8 cellular contexts compared by ENCODE assay signal in genomic region chr11:12724301-12725046, GRCh38. TPM values are rescaled to one million over a fixed set of nuclear protein-coding genes. Genes with fewer than 3 reads are reported as not detected.
A peak's percentile ranks its signal among the peaks of the same experiment; 100 is the strongest.
DNase-seq lines count a peak whose midpoint lies in the region; ATAC-seq and TF ChIP-seq lines count a peak whose summit lies in the region.

No MANE protein-coding gene starts in this region.

- H4K20me1 ChIP-seq in mammary epithelial cell (ENCODE audit: insufficient read depth, low read length) = peaks cover 4% of the 10 kb centered on the region

- BruUV-seq in mammary epithelial cell (replicated peaks; lab: Mats Ljungman, UMichigan) = no TSS peak

- no peaks in the 10 kb centered on the region for H3K36me3 Mint-ChIP-seq in activated T-cell treated with anti-CD3 and anti-CD28 coated beads, Interleukin-2, amount 50 U/mL, for 24 hours (ENCODE audit: low read depth)
- H3K36me3 Mint-ChIP-seq in naive thymus-derived CD8-positive, alpha-beta T cell = peaks cover 0 to 2% (median 0%) of the 10 kb centered on the region in 3 donors

- dilution Hi-C loops in mammary epithelial cell (cut with HindIII; ENCODE audit: low sequenced_read_pairs) = loop anchor here (5.0 kb wide), 2 partner anchors 58 to 88 kb away; no protein-coding TSS in a partner anchor

- POLR2A ChIA-PET in naive thymus-derived CD8-positive, alpha-beta T cell (lab: Charles Lee) = no interaction called here

- no peaks in the 10 kb centered on the region for H3K27me3 ChIP-seq in mammary epithelial cell (ENCODE audit: insufficient read depth, low read length)

- H3K4me3 ChIP-seq in GM12865 (ENCODE audit: low read depth, low read length) (no peak overlapping the region), mammary epithelial cell (replicated peaks in 1 of 3; ENCODE audit: insufficient read depth in 1 of 3, low read depth in 2 of 3, low read length in 3 of 3) (peak overlapping the region in 2 of 3 experiments; percentile 4 to 15), urinary bladder (ENCODE audit: low read depth, low read length) (no peak overlapping the region)

- CTCF ChIA-PET in mammary epithelial cell (lab: Charles Lee; ENCODE audit: low non-redundant PET) = interaction anchor here (0.5 to 0.7 kb wide), 3 partner anchors 261 to 610 kb away, joined by 3 to 7 read pairs (median 3); no protein-coding TSS in a partner anchor

- peak overlapping the region; percentile 90 for H3K27ac ChIP-seq in mammary epithelial cell (ENCODE audit: insufficient read depth, low read depth, low read length)
- H3K27ac ChIP-seq in urinary bladder (ENCODE audit: low read depth) = peak overlapping the region; percentile 63

- no peak for ATAC-seq in GM18873 (IDR thresholded peaks at IDR 0.05; ENCODE audit: low FRiP score, unreplicated experiment)
- ATAC-seq in naive thymus-derived CD8-positive, alpha-beta T cell = no peak

- no peaks in the 10 kb centered on the region for H3K4me1 Mint-ChIP-seq in activated T-cell treated with anti-CD3 and anti-CD28 coated beads, Interleukin-2, amount 50 U/mL, for 24 hours (ENCODE audit: low read depth)
- peaks cover 3 to 18% (median 8%) of the 10 kb centered on the region in 4 donors for H3K4me1 Mint-ChIP-seq in naive thymus-derived CD8-positive, alpha-beta T cell

- peaks cover 52% of the 10 kb centered on the region for H3K4me1 ChIP-seq in mammary epithelial cell (ENCODE audit: insufficient read depth, low read length)
- H3K4me1 ChIP-seq in urinary bladder (ENCODE audit: insufficient read depth) = no peaks in the 10 kb centered on the region

- no peaks in the 10 kb centered on the region for H3K9me3 ChIP-seq in mammary epithelial cell (replicated peaks; ENCODE audit: insufficient read depth, low read length)

- in situ Hi-C loops in mammary epithelial cell (cut with MboI; ENCODE audit: low sequenced_read_pairs in 2 of 2) = no loop called here

- WGBS in mammary epithelial cell (ENCODE audit: low coverage, missing lambda C conversion rate) = 3% methylated on average over 12 of the region's 14 CpGs
- 33% methylated on average over 14 of the region's 14 CpGs for WGBS in urinary bladder

- TF ChIP-seq CTCF in GM12865 (IDR thresholded peaks at IDR 0.05; ENCODE audit: insufficient read depth, low read depth, low read length, missing control alignments) = no peak
- TF ChIP-seq CTCF in mammary epithelial cell (conservative IDR thresholded peaks at IDR 0.05 in 1 of 2, IDR thresholded peaks at IDR 0.05 in 1 of 2; ENCODE audit: extremely low read depth in 1 of 2, insufficient read depth in 1 of 2, low read depth in 1 of 2, low read length in 2 of 2) = no peak

- H3K9me3 Mint-ChIP-seq in activated T-cell treated with anti-CD3 and anti-CD28 coated beads, Interleukin-2, amount 50 U/mL, for 24 hours = no peaks in the 10 kb centered on the region
- H3K9me3 Mint-ChIP-seq in naive thymus-derived CD8-positive, alpha-beta T cell = no peaks in the 10 kb centered on the region

- H3K36me3 ChIP-seq in mammary epithelial cell (ENCODE audit: insufficient read depth, low read length) (no peaks in the 10 kb centered on the region), urinary bladder (ENCODE audit: insufficient read depth) (no peaks in the 10 kb centered on the region)

- peak overlapping the region; percentile 33 for H3K9ac ChIP-seq in mammary epithelial cell (ENCODE audit: insufficient read depth, low read length)

- peak; percentile 90 for DNase-seq in GM12865 (ENCODE audit: low read depth)
- peak; percentile 95 for DNase-seq in NCI-H2196 (lab: John Stamatoyannopoulos, UW; ENCODE audit: unreplicated experiment)
- DNase-seq in mammary epithelial cell = peak; percentile 92
- DNase-seq in left kidney (ENCODE audit: low read depth, low spot score) = peak; percentile 71
- DNase-seq in activated T-cell treated with anti-CD3 and anti-CD28 coated beads, Interleukin-2, amount 50 U/mL, for 24 hours = no peak
- DNase-seq in naive thymus-derived CD8-positive, alpha-beta T cell = no peak

- H3K4me2 ChIP-seq in mammary epithelial cell (ENCODE audit: insufficient read depth, low read depth, low read length) = peak overlapping the region; percentile 67

- peak overlapping the region; percentile 24 for H2AFZ ChIP-seq in mammary epithelial cell (ENCODE audit: low read depth, low read length)

- H3K27ac Mint-ChIP-seq in activated T-cell treated with anti-CD3 and anti-CD28 coated beads, Interleukin-2, amount 50 U/mL, for 24 hours = no peak overlapping the region
- no peak overlapping the region for H3K27ac Mint-ChIP-seq in naive thymus-derived CD8-positive, alpha-beta T cell

- peaks cover 86% of the 10 kb centered on the region for H3K27me3 Mint-ChIP-seq in activated T-cell treated with anti-CD3 and anti-CD28 coated beads, Interleukin-2, amount 50 U/mL, for 24 hours
- peaks cover 41 to 100% (median 54%) of the 10 kb centered on the region in 5 donors for H3K27me3 Mint-ChIP-seq in naive thymus-derived CD8-positive, alpha-beta T cell

- intact Hi-C loops in mammary epithelial cell (cut with micrococcal nuclease) = loop anchor here (2.0 kb wide), 1 partner anchor 48 kb away; no protein-coding TSS in a partner anchor

- H3K4me3 Mint-ChIP-seq in activated T-cell treated with anti-CD3 and anti-CD28 coated beads, Interleukin-2, amount 50 U/mL, for 24 hours = no peak overlapping the region
- no peak overlapping the region for H3K4me3 Mint-ChIP-seq in naive thymus-derived CD8-positive, alpha-beta T cell

- peaks cover 95% of the 10 kb centered on the region for H3K79me2 ChIP-seq in mammary epithelial cell (ENCODE audit: insufficient read depth, low read length)

RNA-seq across cellular contexts. Expression of gene TEAD1, which starts 50.3 kb away (rescaled TPM):
- total RNA-seq in mammary epithelial cell (100 to 1,000 TPM in 1 of 2 donors, 10 to 100 TPM in 1; 93.9 to 107 TPM), urinary bladder (136 TPM)
- polyA plus RNA-seq in mammary epithelial cell (21.3 TPM), urinary bladder (80.7 TPM)
- 88.8 TPM for polyA minus RNA-seq in mammary epithelial cell
- not detected for total RNA-seq in naive thymus-derived CD8-positive, alpha-beta T cell
- polyA plus RNA-seq in naive thymus-derived CD8-positive, alpha-beta T cell = not detected

Comparison
In these comparisons a context has a peak if more than half of its experiments do, and no peak if none do; other contexts are left out.
1. DNase-seq: peak in GM12865 (single experiment), NCI-H2196 (single experiment), mammary epithelial cell (single experiment) and left kidney (single experiment); none in activated T-cell treated with anti-CD3 and anti-CD28 coated beads, Interleukin-2, amount 50 U/mL, for 24 hours (single experiment) and naive thymus-derived CD8-positive, alpha-beta T cell (0 of 10).
2. H3K4me3 ChIP-seq: peak in mammary epithelial cell (2 of 3); none in GM12865 (single experiment) and urinary bladder (single experiment).
3. RNA of gene TEAD1, which starts 50.3 kb away (total RNA-seq): 136 TPM in urinary bladder (single experiment) and 93.9 to 107 TPM in mammary epithelial cell; not detected in naive thymus-derived CD8-positive, alpha-beta T cell; every median in the first group is over 10 times any median in the second.